ENCODE assay signal across 8 cellular contexts in genomic region chr18:12911025-12911927, GRCh38. TPM values are rescaled to one million over a fixed set of nuclear protein-coding genes. Genes with fewer than 3 reads are reported as not detected.
A peak's percentile ranks its signal among the peaks of the same experiment; 100 is the strongest.
DNase-seq lines count a peak whose midpoint lies in the region; ATAC-seq lines count a peak whose summit lies in the region.

No MANE protein-coding gene starts in this region.

- H3K27me3 Mint-ChIP-seq in activated T-helper 17 cell treated with anti-CD3 and anti-CD28 coated beads, Interleukin-2, amount 50 U/mL, for 72 hours = no peaks in the 10 kb centered on the region

- no peaks in the 10 kb centered on the region for H3K4me1 Mint-ChIP-seq in activated T-helper 17 cell treated with anti-CD3 and anti-CD28 coated beads, Interleukin-2, amount 50 U/mL, for 72 hours

- no peaks in the 10 kb centered on the region for H3K36me3 Mint-ChIP-seq in activated T-helper 17 cell treated with anti-CD3 and anti-CD28 coated beads, Interleukin-2, amount 50 U/mL, for 72 hours (ENCODE audit: low read depth)

- peak overlapping the region; percentile 61 for H3K4me3 Mint-ChIP-seq in activated T-helper 17 cell treated with anti-CD3 and anti-CD28 coated beads, Interleukin-2, amount 50 U/mL, for 72 hours

- intact Hi-C loops in left cardiac atrium (cut with DNase I) = no loop called here

- ATAC-seq in GM21526 (IDR thresholded peaks at IDR 0.05; ENCODE audit: low FRiP score, unreplicated experiment) (peak; percentile 53), left cardiac atrium (peak; percentile 72 to 73), GM21737 (IDR thresholded peaks at IDR 0.05; ENCODE audit: unreplicated experiment) (no peak), HG02938 (IDR thresholded peaks at IDR 0.05; ENCODE audit: unreplicated experiment) (no peak)
- peak; percentile 91 for ATAC-seq in activated T-helper 17 cell treated with anti-CD3 and anti-CD28 coated beads, Interleukin-2, amount 50 U/mL, for 72 hours (replicated peaks)

- no peaks in the 10 kb centered on the region for H3K9me3 Mint-ChIP-seq in activated T-helper 17 cell treated with anti-CD3 and anti-CD28 coated beads, Interleukin-2, amount 50 U/mL, for 72 hours

- DNase-seq in left cardiac atrium (peak; percentile 49), NCI-H2171 (lab: John Stamatoyannopoulos, UW) (no peak), MV-4-11 (lab: John Stamatoyannopoulos, UW) (no peak)
- DNase-seq in stimulated activated CD4-positive, alpha-beta T cell treated with anti-CD3 and anti-CD28 coated beads, Interleukin-12 subunit alpha, Interleukin-12 subunit beta, amount 100 ng/mL, for 48 hours (ENCODE audit: low read depth in 2 of 3, low spot score in 1 of 3) = peak; percentile 30 to 43 (median 40)

- no peak overlapping the region for H3K27ac Mint-ChIP-seq in activated T-helper 17 cell treated with anti-CD3 and anti-CD28 coated beads, Interleukin-2, amount 50 U/mL, for 72 hours

RNA-seq across cellular contexts. Expression of gene PTPN2, which starts 27.2 kb away (rescaled TPM):
- 10 to 100 TPM; 72.1 to 78.7 TPM for total RNA-seq in activated T-helper 17 cell treated with anti-CD3 and anti-CD28 coated beads, Interleukin-2, amount 50 U/mL, for 72 hours
- 10 to 100 TPM; 15.0 to 18.1 TPM for total RNA-seq in left cardiac atrium

RNA-seq across cellular contexts. Expression of gene SEH1L, which starts 36.5 kb away (rescaled TPM):
- 100 to 1,000 TPM in 1 of 2 donors, 10 to 100 TPM in 1; 72.1 to 120 TPM for total RNA-seq in activated T-helper 17 cell treated with anti-CD3 and anti-CD28 coated beads, Interleukin-2, amount 50 U/mL, for 72 hours
- total RNA-seq in left cardiac atrium = 10 to 100 TPM; 16.9 to 28.9 TPM

Comparison
In these comparisons a context has a peak if more than half of its experiments do, and no peak if none do; other contexts are left out.
1. ATAC-seq: peak in GM21526 (single experiment), activated T-helper 17 cell treated with anti-CD3 and anti-CD28 coated beads, Interleukin-2, amount 50 U/mL, for 72 hours (single experiment) and left cardiac atrium (2 of 2); none in GM21737 (single experiment) and HG02938 (single experiment).
2. DNase-seq: peak in left cardiac atrium (single experiment) and stimulated activated CD4-positive, alpha-beta T cell treated with anti-CD3 and anti-CD28 coated beads, Interleukin-12 subunit alpha, Interleukin-12 subunit beta, amount 100 ng/mL, for 48 hours (3 of 3); none in NCI-H2171 (single experiment) and MV-4-11 (single experiment).